ENCODE assay signal across 32 cellular contexts in the genomic region with DNA sequence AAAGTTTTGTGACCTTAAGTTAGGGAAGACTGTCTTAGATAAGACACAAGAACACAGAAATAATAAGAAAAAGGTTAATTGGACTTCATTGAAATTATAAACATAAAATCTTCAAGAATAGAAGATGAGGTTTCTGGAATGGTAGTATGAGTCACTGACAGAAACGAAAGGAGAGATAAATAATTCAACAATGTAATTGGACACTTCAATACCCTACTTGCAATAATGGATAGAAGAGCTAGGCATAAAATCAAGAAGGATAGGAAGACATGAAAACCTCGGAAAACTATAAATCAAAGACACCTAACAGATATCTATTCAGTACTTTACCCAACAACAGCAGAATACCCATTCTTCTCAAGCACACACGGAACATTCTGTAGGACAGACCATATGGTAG. TPM values are rescaled to one million over a fixed set of nuclear protein-coding genes. Genes with fewer than 3 reads are reported as not detected.
"Had no signal": no experiment of that assay in that cellular context is flagged by ENCODE, and none has a peak within 500 bp of the region (broad histone marks: within the 10 kb centered on the region; RNA-seq: fewer than 3 reads in every experiment).

No MANE protein-coding gene starts in this region.

- H3K4me3 Mint-ChIP-seq: naive thymus-derived CD8-positive, alpha-beta T cell; natural killer cell treated with Interleukin-12 subunit alpha and Interleukin-12 subunit beta and Interleukin-15 and Interleukin-18, amount 100 ng/mL, for 72 hours; nephron progenitor cell; neural crest cell; stimulated activated memory B cell treated with anti-CD40 and anti-IgM and Interleukin-4, amounts not matched to agents 10 μg/mL and 1 μg/mL and 100 μg/mL, for 72 hours; stimulated activated naive CD8-positive, alpha-beta T cell treated with anti-CD3 and anti-CD28 coated beads, Interleukin-15, amount 100 ng/mL, for 72 hours; type B pancreatic cell had no signal

- H3K4me1 ChIP-seq: parathyroid adenoma, psoas muscle, testis, uterus had no signal

- H3K9me3 ChIP-seq: ovary, suprapubic skin, testis, tibial artery, transverse colon, upper lobe of right lung had no signal

- H3K9me3 Mint-ChIP-seq: naive thymus-derived CD8-positive, alpha-beta T cell; natural killer cell treated with Interleukin-12 subunit alpha and Interleukin-12 subunit beta and Interleukin-15 and Interleukin-18, amount 100 ng/mL, for 72 hours; stimulated activated memory B cell treated with anti-CD40 and anti-IgM and Interleukin-4, amounts not matched to agents 10 μg/mL and 1 μg/mL and 100 μg/mL, for 72 hours; stimulated activated naive CD8-positive, alpha-beta T cell treated with anti-CD3 and anti-CD28 coated beads, Interleukin-15, amount 100 ng/mL, for 72 hours; type B pancreatic cell had no signal

- H3K36me3 ChIP-seq: ovary, spleen, suprapubic skin, tibial artery, transverse colon, upper lobe of right lung, uterus had no signal

- H3K27me3 ChIP-seq: ovary, spleen, suprapubic skin, testis, tibial artery, transverse colon, upper lobe of right lung, uterus had no signal

- H3K4me2 ChIP-seq: smooth muscle cell had no signal

- H3K36me3 Mint-ChIP-seq: natural killer cell treated with Interleukin-12 subunit alpha and Interleukin-12 subunit beta and Interleukin-15 and Interleukin-18, amount 100 ng/mL, for 72 hours; stimulated activated memory B cell treated with anti-CD40 and anti-IgM and Interleukin-4, amounts not matched to agents 10 μg/mL and 1 μg/mL and 100 μg/mL, for 72 hours; type B pancreatic cell had no signal

- H3K27me3 Mint-ChIP-seq: naive thymus-derived CD8-positive, alpha-beta T cell; natural killer cell treated with Interleukin-12 subunit alpha and Interleukin-12 subunit beta and Interleukin-15 and Interleukin-18, amount 100 ng/mL, for 72 hours; stimulated activated memory B cell treated with anti-CD40 and anti-IgM and Interleukin-4, amounts not matched to agents 10 μg/mL and 1 μg/mL and 100 μg/mL, for 72 hours; stimulated activated naive CD8-positive, alpha-beta T cell treated with anti-CD3 and anti-CD28 coated beads, Interleukin-15, amount 100 ng/mL, for 72 hours had no signal

- H3K79me2 ChIP-seq: parathyroid adenoma had no signal

- H3K4me1 Mint-ChIP-seq: nephron progenitor cell, neural crest cell had no signal

- DNase-seq: naive thymus-derived CD8-positive, alpha-beta T cell; nephron progenitor cell; occipital lobe; ovary; posterior cingulate gyrus; psoas muscle; right cardiac atrium; spleen; stimulated activated CD4-positive, alpha-beta T cell treated with anti-CD3 and anti-CD28 coated beads, Interleukin-12 subunit alpha, Interleukin-12 subunit beta, amount 100 ng/mL, for 4 hours; stimulated activated CD4-positive, alpha-beta T cell treated with anti-CD3 and anti-CD28 coated beads, Interleukin-1b, Interleukin-23, amount 100 ng/mL, for 48 hours; stimulated activated CD4-positive, alpha-beta T cell treated with anti-CD3 and anti-CD28 coated beads, Interleukin-4, amount 100 ng/mL, for 1 hour; stimulated activated CD4-positive, alpha-beta T cell treated with anti-CD3 and anti-CD28 coated beads, Interleukin-4, amount 100 ng/mL, for 4 hours; stimulated activated CD8-positive, alpha-beta memory T cell treated with anti-CD3 and anti-CD28 coated beads, Interleukin-4, amount 100 ng/mL, for 48 hours; stimulated activated naive CD4-positive, alpha-beta T cell; stimulated activated naive CD8-positive, alpha-beta T cell treated with anti-CD3 and anti-CD28 coated beads, Interleukin-15, amount 100 ng/mL, for 72 hours; stimulated activated naive CD8-positive, alpha-beta T cell treated with anti-CD3 and anti-CD28 coated beads, Interleukin-15, Interleukin-2, amounts not matched to agents 100 U/mL and 50 U/mL, for 24 hours; substantia nigra; testis; tibial artery; transverse colon; upper lobe of right lung; uterus had no signal

- ATAC-seq: naive thymus-derived CD8-positive, alpha-beta T cell; natural killer cell treated with Interleukin-12 subunit alpha and Interleukin-12 subunit beta and Interleukin-15 and Interleukin-18, amount 100 ng/mL, for 72 hours; psoas muscle; right cardiac atrium; sciatic nerve; stimulated activated memory B cell treated with anti-CD40 and anti-IgM and Interleukin-4, amounts not matched to agents 10 μg/mL and 1 μg/mL and 100 μg/mL, for 72 hours; stimulated activated naive CD8-positive, alpha-beta T cell treated with anti-CD3 and anti-CD28 coated beads, Interleukin-15, amount 100 ng/mL, for 72 hours; stimulated activated naive CD8-positive, alpha-beta T cell treated with anti-CD3 and anti-CD28 coated beads, Interleukin-15, Interleukin-2, amounts not matched to agents 100 U/mL and 50 U/mL, for 24 hours; upper lobe of right lung had no signal

- H3K27ac Mint-ChIP-seq: naive thymus-derived CD8-positive, alpha-beta T cell; natural killer cell treated with Interleukin-12 subunit alpha and Interleukin-12 subunit beta and Interleukin-15 and Interleukin-18, amount 100 ng/mL, for 72 hours; nephron progenitor cell; progenitor cell of endocrine pancreas; stimulated activated memory B cell treated with anti-CD40 and anti-IgM and Interleukin-4, amounts not matched to agents 10 μg/mL and 1 μg/mL and 100 μg/mL, for 72 hours; stimulated activated naive CD8-positive, alpha-beta T cell treated with anti-CD3 and anti-CD28 coated beads, Interleukin-15, amount 100 ng/mL, for 72 hours; type B pancreatic cell had no signal

- H3K27ac ChIP-seq: ovary, parathyroid adenoma, psoas muscle, skin epidermis, spleen, suprapubic skin, testis, tibial artery, transverse colon, upper lobe of right lung, uterus had no signal

- H3K9ac ChIP-seq: parathyroid adenoma had no signal

- H2AFZ ChIP-seq: parathyroid adenoma had no signal

- H3K4me3 ChIP-seq: ovary, psoas muscle, skin epidermis, smooth muscle cell, spleen, suprapubic skin, testis, tibial artery, transverse colon, upper lobe of right lung, uterus had no signal

RNA-seq across cellular contexts. Expression of a gene that starts 53.7 kb away (rescaled TPM):
- total RNA-seq: naive thymus-derived CD8-positive, alpha-beta T cell; natural killer cell treated with Interleukin-12 subunit alpha and Interleukin-12 subunit beta and Interleukin-15 and Interleukin-18, amount 100 ng/mL, for 72 hours had no signal
- polyA plus RNA-seq: naive thymus-derived CD8-positive, alpha-beta T cell had no signal
